ENCODE assay signal across 8 cellular contexts in the genomic region with DNA sequence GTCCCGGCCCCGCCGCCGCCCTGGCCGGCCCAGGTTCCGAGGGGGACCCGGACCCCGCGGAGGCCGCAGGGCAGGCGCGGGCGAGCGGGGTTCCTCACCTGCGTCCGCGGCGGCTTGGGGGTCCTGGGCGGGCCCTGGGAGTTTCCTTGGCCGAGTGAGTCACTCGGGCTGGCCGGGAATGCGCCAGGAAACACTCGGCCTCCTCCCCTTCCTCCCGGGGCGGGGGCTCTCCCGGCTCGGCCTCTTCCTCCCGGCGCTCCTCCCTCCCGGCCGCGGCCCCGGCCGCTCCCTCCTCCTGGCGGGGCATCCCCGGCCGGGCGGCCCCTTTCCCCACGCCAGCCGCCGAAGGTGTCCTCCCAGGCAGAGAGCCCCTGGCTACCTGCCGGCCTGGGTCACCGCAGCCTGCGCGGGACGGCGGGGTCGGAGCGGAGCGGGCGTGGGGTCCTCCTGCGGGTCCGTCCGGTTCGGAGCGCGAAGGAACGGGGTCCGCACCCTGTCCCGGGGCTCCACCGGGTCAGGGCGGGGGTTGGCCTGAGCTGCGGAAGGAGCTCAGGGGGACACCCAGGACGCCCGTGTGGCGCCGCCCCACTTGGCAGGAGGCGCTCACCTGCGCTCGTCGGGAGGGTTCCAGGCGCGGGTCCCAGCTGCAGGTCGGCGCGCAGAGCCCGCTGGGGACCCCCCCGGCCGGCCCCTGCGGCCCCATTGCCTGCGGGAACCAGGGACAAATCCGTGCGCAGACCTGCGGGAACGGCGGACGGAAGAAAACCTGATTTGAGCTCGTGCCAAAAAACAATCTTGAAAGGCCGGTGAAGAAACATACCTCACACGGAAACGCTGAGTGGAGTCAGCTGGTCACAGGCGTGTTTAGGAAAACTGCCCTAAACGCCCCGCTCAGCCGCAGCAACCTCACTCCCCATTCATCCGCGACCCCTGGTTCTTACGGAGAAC. TPM values are rescaled to one million over a fixed set of nuclear protein-coding genes. Genes with fewer than 3 reads are reported as not detected.
DNase-seq lines count a peak whose midpoint lies in the region; ATAC-seq, FAIRE-seq and TF ChIP-seq lines count a peak whose summit lies in the region.

CYFIP1 (minus strand) TSS at position 180 of the 948 bp plus-strand sequence. CDS start 33,083 bp downstream, outside the sequence.

- H3K27ac Mint-ChIP-seq in activated T-helper 17 cell treated with anti-CD3 and anti-CD28 coated beads, Interleukin-2, amount 50 U/mL, for 72 hours: peak within 1 kb of the TSS; percentile 68
- peak within 1 kb of the TSS in 1 of 2 donors; percentile 77 for H3K27ac Mint-ChIP-seq in natural killer cell

- peak; percentile 82 for DNase-seq in ACHN
- peak; percentile 33 for DNase-seq in NCI-H345 treated with DMSO at 0.1 percent for 48 hours (lab: John Stamatoyannopoulos, UW; ENCODE audit: unreplicated experiment)
- peak; percentile 87 to 96 for DNase-seq in foreskin fibroblast
- no peak for DNase-seq in natural killer cell
- DNase-seq in urothelium cell line (ENCODE audit: low spot score): peak; percentile 97

- no peaks in the 10 kb centered on the region for H3K9me3 Mint-ChIP-seq in activated T-helper 17 cell treated with anti-CD3 and anti-CD28 coated beads, Interleukin-2, amount 50 U/mL, for 72 hours
- H3K9me3 Mint-ChIP-seq in natural killer cell: no peaks in the 10 kb centered on the region

- ATAC-seq in HG02884 (IDR thresholded peaks at IDR 0.05; ENCODE audit: unreplicated experiment) (peak; percentile 56), natural killer cell (peak; percentile 35 to 49 (median 43))
- peak; percentile 82 for ATAC-seq in activated T-helper 17 cell treated with anti-CD3 and anti-CD28 coated beads, Interleukin-2, amount 50 U/mL, for 72 hours (replicated peaks)

- in situ Hi-C loops in ACHN (cut with HindIII; ENCODE audit: low pct_ligation_motif_present, low pct_unique_long_range_greater_than_20kb, low sequenced_read_pairs): no loop called here

- peak within 1 kb of the TSS; percentile 94 for H3K4me3 Mint-ChIP-seq in activated T-helper 17 cell treated with anti-CD3 and anti-CD28 coated beads, Interleukin-2, amount 50 U/mL, for 72 hours
- peak within 1 kb of the TSS; percentile 94 for H3K4me3 Mint-ChIP-seq in natural killer cell

- no peak for FAIRE-seq in urothelium cell line (lab: Jason Lieb, UNC)

- H3K4me3 ChIP-seq in GM12875 (ENCODE audit: low read depth, low read length) (peak within 1 kb of the TSS; percentile 92), foreskin fibroblast (ENCODE audit: low read depth in 1 of 2, low read length in 2 of 2) (peak within 1 kb of the TSS; percentile 95 to 99)

- TF ChIP-seq CTCF in GM12875 (IDR thresholded peaks at IDR 0.05; ENCODE audit: borderline replicate concordance, insufficient read depth, low read depth, low read length): no peak
- no peak for TF ChIP-seq CTCF in foreskin fibroblast (IDR thresholded peaks at IDR 0.05; ENCODE audit: low read depth, low read length)
- TF ChIP-seq CTCF in natural killer cell (IDR thresholded peaks at IDR 0.05): no peak

- H3K27me3 Mint-ChIP-seq in activated T-helper 17 cell treated with anti-CD3 and anti-CD28 coated beads, Interleukin-2, amount 50 U/mL, for 72 hours: peaks cover 5% of the 10 kb centered on the region
- peaks cover 16% of the 10 kb centered on the region in 2 donors for H3K27me3 Mint-ChIP-seq in natural killer cell (ENCODE audit: low read depth in 2 of 2)

- intact Hi-C loops in natural killer cell (cut with micrococcal nuclease): no loop called here

- H3K36me3 Mint-ChIP-seq in activated T-helper 17 cell treated with anti-CD3 and anti-CD28 coated beads, Interleukin-2, amount 50 U/mL, for 72 hours (ENCODE audit: low read depth): peaks cover 5% of the 10 kb centered on the region
- H3K36me3 Mint-ChIP-seq in natural killer cell: no peaks in the 10 kb centered on the region

- peaks cover 10% of the 10 kb centered on the region for H3K4me1 Mint-ChIP-seq in activated T-helper 17 cell treated with anti-CD3 and anti-CD28 coated beads, Interleukin-2, amount 50 U/mL, for 72 hours
- H3K4me1 Mint-ChIP-seq in natural killer cell: peaks cover 15% of the 10 kb centered on the region in 2 donors

RNA-seq across cellular contexts. Expression of gene CYFIP1, which starts in this region (rescaled TPM):
- total RNA-seq in activated T-helper 17 cell treated with anti-CD3 and anti-CD28 coated beads, Interleukin-2, amount 50 U/mL, for 72 hours: 10 to 100 TPM; 34.3 to 39.5 TPM
- 1 to 10 TPM; 6.4 to 9.2 (median 8.8) TPM for total RNA-seq in natural killer cell
